In genomic region chr2:27322301-27322765, GRCh38 we compare ENCODE assay signal across 8 cellular contexts. TPM values are rescaled to one million over a fixed set of nuclear protein-coding genes. Genes with fewer than 3 reads are reported as not detected.
DNase-seq lines count a peak whose midpoint lies in the region; TF ChIP-seq lines count a peak whose summit lies in the region.

No MANE protein-coding gene starts in this region.

- peak overlapping the region; percentile 62 for H2BK5ac ChIP-seq in mesenchymal stem cell (ENCODE audit: low read depth, low read length, poor library complexity, severe bottlenecking)

- peak overlapping the region; percentile 88 for H2AK5ac ChIP-seq in mesenchymal stem cell (ENCODE audit: low read length, severe bottlenecking)

- H3K9me3 ChIP-seq in mesenchymal stem cell (ENCODE audit: control insufficient read depth, low read length) (no peaks in the 10 kb centered on the region), uterus (no peaks in the 10 kb centered on the region)

- peak overlapping the region; percentile 70 for H2BK15ac ChIP-seq in mesenchymal stem cell (ENCODE audit: low read depth, poor library complexity, severe bottlenecking)

- TF ChIP-seq CTCF in choroid plexus epithelial cell (conservative IDR thresholded peaks at IDR 0.05; ENCODE audit: low read depth, low read length) = no peak
- TF ChIP-seq CTCF in uterus (IDR thresholded peaks at IDR 0.05) = no peak

- DNase-seq in activated T-cell treated with anti-CD3 and anti-CD28 coated beads, Interleukin-2, amount 50 U/mL, for 1 hour = peak; percentile 37
- no peak for DNase-seq in activated T-cell treated with anti-CD3 and anti-CD28 coated beads for 4 hours
- DNase-seq in OCI-M1 (lab: John Stamatoyannopoulos, UW) = peak; percentile 36
- DNase-seq in choroid plexus epithelial cell (ENCODE audit: low read depth) = peak; percentile 21
- peak; percentile 40 for DNase-seq in mesenchymal stem cell
- no peak for DNase-seq in uterus
- no peak for DNase-seq in NCI-H2227 (lab: John Stamatoyannopoulos, UW; ENCODE audit: unreplicated experiment)
- no peak for DNase-seq in AG08395 (ENCODE audit: low spot score)

- H3K4me2 ChIP-seq in mesenchymal stem cell (ENCODE audit: low read length, poor library complexity, severe bottlenecking) = peak overlapping the region; percentile 96

- H4K8ac ChIP-seq in mesenchymal stem cell (ENCODE audit: low read length) = peak overlapping the region; percentile 90

- H4K91ac ChIP-seq in mesenchymal stem cell (ENCODE audit: low read length) = peak overlapping the region; percentile 73

- H3K18ac ChIP-seq in mesenchymal stem cell (ENCODE audit: low read depth in 1 of 2, low read length in 2 of 2) = peak overlapping the region; percentile 79 to 81

- peak overlapping the region in 1 of 2 experiments; percentile 75 for H3K14ac ChIP-seq in mesenchymal stem cell (ENCODE audit: low read length in 2 of 2)

- H3K27ac ChIP-seq in mesenchymal stem cell (ENCODE audit: low read length, poor library complexity, severe bottlenecking) (peak overlapping the region; percentile 76), uterus (peak overlapping the region; percentile 92)

- no peaks in the 10 kb centered on the region for H3K27me3 ChIP-seq in mesenchymal stem cell (ENCODE audit: control insufficient read depth in 1 of 2, insufficient read depth in 1 of 2, low read length in 2 of 2)
- no peaks in the 10 kb centered on the region for H3K27me3 ChIP-seq in uterus

- H3K4me3 ChIP-seq in choroid plexus epithelial cell (ENCODE audit: low read depth, low read length) = peak overlapping the region; percentile 90
- H3K4me3 ChIP-seq in mesenchymal stem cell (ENCODE audit: insufficient read depth in 1 of 2, low read depth in 1 of 2, low read length in 2 of 2) = peak overlapping the region; percentile 73 to 91
- H3K4me3 ChIP-seq in uterus = peak overlapping the region; percentile 74 to 86

- 6% methylated on average over 9 of the region's 10 CpGs for WGBS in mesenchymal stem cell

- H2BK12ac ChIP-seq in mesenchymal stem cell (ENCODE audit: low read length in 2 of 2) = peak overlapping the region in 1 of 2 experiments; percentile 76

- H3K9ac ChIP-seq in mesenchymal stem cell (ENCODE audit: low read length) = peak overlapping the region; percentile 99

- peak overlapping the region in 1 of 2 experiments; percentile 16 for H3K23ac ChIP-seq in mesenchymal stem cell (ENCODE audit: low read length in 2 of 2)

- H3K79me1 ChIP-seq in mesenchymal stem cell (replicated peaks; ENCODE audit: low read length, poor library complexity, severe bottlenecking) = peaks cover 14% of the 10 kb centered on the region

- H2AFZ ChIP-seq in mesenchymal stem cell (ENCODE audit: low read depth, low read length) = peak overlapping the region; percentile 70

- peak overlapping the region; percentile 80 to 89 for H3K4ac ChIP-seq in mesenchymal stem cell (ENCODE audit: low read depth in 1 of 2, low read length in 2 of 2)

- peak overlapping the region; percentile 1 for H2BK120ac ChIP-seq in mesenchymal stem cell (ENCODE audit: low read depth, low read length)

- peaks cover 18 to 25% of the 10 kb centered on the region in 2 experiments for H3K36me3 ChIP-seq in mesenchymal stem cell (ENCODE audit: control insufficient read depth in 1 of 2, insufficient read depth in 2 of 2, low read depth in 1 of 2, low read length in 2 of 2)
- H3K36me3 ChIP-seq in uterus = no peaks in the 10 kb centered on the region

- intact Hi-C loops in uterus (cut with DNase I; ENCODE audit: low total_unique reads) = no loop called here

- H3K4me1 ChIP-seq in mesenchymal stem cell (ENCODE audit: control insufficient read depth, insufficient read depth, low read depth, low read length) (peaks cover 13% of the 10 kb centered on the region), uterus (peaks cover 0 to 7% of the 10 kb centered on the region in 2 donors)

- TF ChIP-seq POLR2A in uterus (IDR thresholded peaks at IDR 0.05) = no peak

RNA-seq across cellular contexts. Expression of gene MPV17, which starts 0.6 kb away (rescaled TPM):
- 214 TPM for polyA plus RNA-seq in mesenchymal stem cell (2013, experiment 1 of 2)
- 216 TPM for polyA plus RNA-seq in mesenchymal stem cell (2013, experiment 2 of 2)
- 10 to 100 TPM; 41.8 to 60.0 (median 50.6) TPM for total RNA-seq in uterus

RNA-seq across cellular contexts. Expression of gene UCN, which starts 14.1 kb away (rescaled TPM):
- polyA plus RNA-seq in mesenchymal stem cell (2013, experiment 1 of 2) = 0.23 TPM
- polyA plus RNA-seq in mesenchymal stem cell (2013, experiment 2 of 2) = 0.19 TPM
- total RNA-seq in uterus = 1 to 10 TPM in 3 of 4 donors, not detected in 1; 2.3 to 8.5 (median 2.3) TPM

RNA-seq across cellular contexts. Expression of gene GTF3C2, which starts 34.2 kb away (rescaled TPM):
- polyA plus RNA-seq in mesenchymal stem cell (2013, experiment 1 of 2) = 28.3 TPM
- 27.3 TPM for polyA plus RNA-seq in mesenchymal stem cell (2013, experiment 2 of 2)
- total RNA-seq in uterus = 10 to 100 TPM; 21.3 to 70.6 (median 31.2) TPM

RNA-seq across cellular contexts. Expression of gene TRIM54, which starts 40.1 kb away (rescaled TPM):
- 0.01 TPM for polyA plus RNA-seq in mesenchymal stem cell (2013, experiment 1 of 2)
- not detected for polyA plus RNA-seq in mesenchymal stem cell (2013, experiment 2 of 2)
- 1 to 10 TPM in 1 of 4 donors, under 1 TPM in 3; 0.26 to 5.0 (median 0.58) TPM for total RNA-seq in uterus

RNA-seq across cellular contexts. Expression of gene DNAJC5G, which starts 47.1 kb away (rescaled TPM):
- polyA plus RNA-seq in mesenchymal stem cell (2013, experiment 1 of 2) = not detected
- polyA plus RNA-seq in mesenchymal stem cell (2013, experiment 2 of 2) = not detected
- 1 to 10 TPM in 2 of 4 donors, under 1 TPM in 1, not detected in 1; 0.77 to 3.9 (median 1.5) TPM for total RNA-seq in uterus

Comparison
In these comparisons a context has a peak if more than half of its experiments do, and no peak if none do; other contexts are left out.
1. DNase-seq: peak in activated T-cell treated with anti-CD3 and anti-CD28 coated beads, Interleukin-2, amount 50 U/mL, for 1 hour (single experiment), OCI-M1 (single experiment), choroid plexus epithelial cell (single experiment) and mesenchymal stem cell (single experiment); none in activated T-cell treated with anti-CD3 and anti-CD28 coated beads for 4 hours (single experiment), uterus (0 of 2), NCI-H2227 (single experiment) and AG08395 (single experiment).
2. Peak in every context shown above with its lines, with median percentiles within 50 percentile points of each other: H3K4me3 ChIP-seq.